Comparison of ENCODE assay signal across 9 cellular contexts in genomic region chr10:96910488-96911395, GRCh38.
A peak's percentile ranks its signal among the peaks of the same experiment; 100 is the strongest.
DNase-seq lines count a peak whose midpoint lies in the region; TF ChIP-seq lines count a peak whose summit lies in the region.
"Had no signal": no experiment of that assay in that cellular context is flagged by ENCODE, and none has a peak within 500 bp of the region (broad histone marks: within the 10 kb centered on the region; RNA-seq: fewer than 3 reads in every experiment).

No MANE protein-coding gene starts in this region.

- no peak overlapping the region for H3K27ac Mint-ChIP-seq in T-helper 2 cell treated with Interferon-gamma antibody and Interleukin-4, amounts not matched to agents 5 μg/mL and 100 μg/mL, for 36 hours
- H3K27ac Mint-ChIP-seq: T-helper 1 cell treated with Interleukin-12 subunit alpha and Interleukin-12 subunit beta and Interleukin-4 antibody, amounts not matched to agents 30 μg/mL and 1 μg/mL, for 36 hours had no signal

- no peaks in the 10 kb centered on the region for H3K9me3 ChIP-seq in HAP-1

- no peaks in the 10 kb centered on the region for H3K27me3 ChIP-seq in HAP-1 (ENCODE audit: low read depth)

- no peak overlapping the region for H3K4me3 ChIP-seq in HAP-1
- H3K4me3 ChIP-seq in fibroblast of villous mesenchyme (ENCODE audit: low read depth, low read length): no peak overlapping the region

- TF ChIP-seq CTCF in fibroblast of villous mesenchyme (IDR thresholded peaks at IDR 0.05; ENCODE audit: insufficient read depth, low read depth, low read length): peak; percentile 70

- no peaks in the 10 kb centered on the region for H3K27me3 Mint-ChIP-seq in T-helper 2 cell treated with Interferon-gamma antibody and Interleukin-4, amounts not matched to agents 5 μg/mL and 100 μg/mL, for 36 hours (ENCODE audit: low read depth)

- peaks cover 9% of the 10 kb centered on the region for H3K4me1 Mint-ChIP-seq in T-helper 2 cell treated with Interferon-gamma antibody and Interleukin-4, amounts not matched to agents 5 μg/mL and 100 μg/mL, for 36 hours (ENCODE audit: low read depth)

- peak; percentile 37 for DNase-seq in D341Med (ENCODE audit: low spot score)
- peak; percentile 21 to 35 for DNase-seq in HAP-1 (ENCODE audit: low spot score in 2 of 2)
- DNase-seq in SK-MEL-5 (ENCODE audit: low read depth, low spot score): peak; percentile 56
- peak; percentile 47 for DNase-seq in fibroblast of villous mesenchyme (ENCODE audit: low read depth)
- peak; percentile 62 for DNase-seq in pons (ENCODE audit: low spot score)
- no peak for DNase-seq in COLO668 (lab: John Stamatoyannopoulos, UW; ENCODE audit: unreplicated experiment)
- DNase-seq in NCI-H187 treated with DMSO at 0.1 percent for 48 hours (lab: John Stamatoyannopoulos, UW): no peak
- DNase-seq in T-helper 2 cell treated with Interferon-gamma antibody and Interleukin-4, amounts not matched to agents 5 μg/mL and 100 μg/mL, for 36 hours (ENCODE audit: low spot score): no peak

- H3K4me1 ChIP-seq in HAP-1: peaks cover 15% of the 10 kb centered on the region

- no peaks in the 10 kb centered on the region for H3K9me3 Mint-ChIP-seq in T-helper 2 cell treated with Interferon-gamma antibody and Interleukin-4, amounts not matched to agents 5 μg/mL and 100 μg/mL, for 36 hours
- H3K9me3 Mint-ChIP-seq: T-helper 1 cell treated with Interleukin-12 subunit alpha and Interleukin-12 subunit beta and Interleukin-4 antibody, amounts not matched to agents 30 μg/mL and 1 μg/mL, for 36 hours had no signal

- in situ Hi-C loops in HAP-1 (cut with MboI; ENCODE audit: low sequenced_read_pairs): no loop called here
- in situ Hi-C loops in SK-MEL-5 (cut with HindIII; ENCODE audit: low pct_unique_long_range_greater_than_20kb, low sequenced_read_pairs): no loop called here

- no peak overlapping the region for H3K4me3 Mint-ChIP-seq in T-helper 2 cell treated with Interferon-gamma antibody and Interleukin-4, amounts not matched to agents 5 μg/mL and 100 μg/mL, for 36 hours
- H3K4me3 Mint-ChIP-seq: T-helper 1 cell treated with Interleukin-12 subunit alpha and Interleukin-12 subunit beta and Interleukin-4 antibody, amounts not matched to agents 30 μg/mL and 1 μg/mL, for 36 hours had no signal

- H3K36me3 ChIP-seq in HAP-1 (replicated peaks): no peaks in the 10 kb centered on the region

- peaks cover 15% of the 10 kb centered on the region for H3K36me3 Mint-ChIP-seq in T-helper 2 cell treated with Interferon-gamma antibody and Interleukin-4, amounts not matched to agents 5 μg/mL and 100 μg/mL, for 36 hours (ENCODE audit: low read depth)

Comparison
In these comparisons a context has a peak if more than half of its experiments do, and no peak if none do; other contexts are left out.
1. DNase-seq: peak in D341Med (single experiment), HAP-1 (2 of 2), SK-MEL-5 (single experiment), fibroblast of villous mesenchyme (single experiment) and pons (single experiment); none in COLO668 (single experiment), NCI-H187 treated with DMSO at 0.1 percent for 48 hours (single experiment) and T-helper 2 cell treated with Interferon-gamma antibody and Interleukin-4, amounts not matched to agents 5 μg/mL and 100 μg/mL, for 36 hours (single experiment).